Comparison of ENCODE assay signal across 9 cellular contexts in genomic region chrX:129981752-129982299, GRCh38. TPM values are rescaled to one million over a fixed set of nuclear protein-coding genes. Genes with fewer than 3 reads are reported as not detected.
DNase-seq lines count a peak whose midpoint lies in the region; TF ChIP-seq lines count a peak whose summit lies in the region.
"Had no signal": no experiment of that assay in that cellular context is flagged by ENCODE, and none has a peak within 500 bp of the region (broad histone marks: within the 10 kb centered on the region; RNA-seq: fewer than 3 reads in every experiment).

No MANE protein-coding gene starts in this region.

- POLR2A ChIA-PET in MCF 10A (lab: Yijun Ruan, JAX): interaction anchor here (0.9 to 1.0 kb wide), 2 partner anchors 56 to 57 kb away, joined by 3 read pairs; no protein-coding TSS in a partner anchor

- H3K4me1 ChIP-seq in mammary epithelial cell (ENCODE audit: insufficient read depth, low read length): peaks cover 3% of the 10 kb centered on the region
- H3K4me1 ChIP-seq in OCI-LY3 (ENCODE audit: low read length): peaks cover 6% of the 10 kb centered on the region; the same call in 1 of the 2 replicates
- H3K4me1 ChIP-seq in transverse colon: peaks cover 0 to 6% (median 2%) of the 10 kb centered on the region in 4 donors

- TF ChIP-seq POLR2A in transverse colon (IDR thresholded peaks at IDR 0.05): no peak

- no peak overlapping the region for H3K4me3 Mint-ChIP-seq in MCF 10A (ENCODE audit: unreplicated experiment)

- peaks cover 10% of the 10 kb centered on the region for H3K4me1 Mint-ChIP-seq in MCF 10A (ENCODE audit: insufficient read depth, unreplicated experiment)

- H3K4me3 ChIP-seq in mammary epithelial cell (replicated peaks in 1 of 3; ENCODE audit: insufficient read depth in 1 of 3, low read depth in 2 of 3, low read length in 3 of 3): peak overlapping the region in 2 of 3 experiments; percentile 47 to 55
- H3K4me3 ChIP-seq in OCI-LY3 (ENCODE audit: low read length): no peak overlapping the region
- H3K4me3 ChIP-seq in iPS-11a (ENCODE audit: low read depth, low read length): peak overlapping the region; percentile 8
- H3K4me3 ChIP-seq in transverse colon: peak overlapping the region in 1 of 4 donors; percentile 46

- no peak overlapping the region for H3K27ac ChIP-seq in mammary epithelial cell (ENCODE audit: insufficient read depth, low read depth, low read length)
- no peak overlapping the region for H3K27ac ChIP-seq in OCI-LY3 (ENCODE audit: low read length)
- H3K27ac ChIP-seq in transverse colon: peak overlapping the region in 2 of 4 donors; percentile 60 to 89
- H3K27ac ChIP-seq: neutrophil had no signal

- H3K36me3 Mint-ChIP-seq in MCF 10A (ENCODE audit: insufficient read depth, unreplicated experiment): peaks cover 6% of the 10 kb centered on the region

- no peak for TF ChIP-seq EP300 in transverse colon (IDR thresholded peaks at IDR 0.05; ENCODE audit: low read depth)

- dilution Hi-C loops in mammary epithelial cell (cut with HindIII; ENCODE audit: low sequenced_read_pairs): no loop called here

- H3K9ac ChIP-seq in mammary epithelial cell (ENCODE audit: insufficient read depth, low read length) (no peak overlapping the region), OCI-LY3 (ENCODE audit: low read length) (peak overlapping the region; percentile 79)

- no peaks in the 10 kb centered on the region for H3K79me2 ChIP-seq in mammary epithelial cell (ENCODE audit: insufficient read depth, low read length)
- H3K79me2 ChIP-seq in OCI-LY3 (ENCODE audit: low read length): peaks cover 17% of the 10 kb centered on the region

- TF ChIP-seq CTCF in mammary epithelial cell (conservative IDR thresholded peaks at IDR 0.05 in 1 of 2, IDR thresholded peaks at IDR 0.05 in 1 of 2; ENCODE audit: extremely low read depth in 1 of 2, insufficient read depth in 1 of 2, low read depth in 1 of 2, low read length in 2 of 2) (no peak), MCF 10A (IDR thresholded peaks at IDR 0.05; ENCODE audit: unreplicated experiment) (no peak), OCI-LY3 (IDR thresholded peaks at IDR 0.05; ENCODE audit: low read depth, low read length) (no peak), transverse colon (IDR thresholded peaks at IDR 0.05) (no peak)

- no peaks in the 10 kb centered on the region for H3K9me3 ChIP-seq in mammary epithelial cell (replicated peaks; ENCODE audit: insufficient read depth, low read length)
- no peaks in the 10 kb centered on the region for H3K9me3 ChIP-seq in OCI-LY3 (ENCODE audit: insufficient read depth, low read length)
- no peaks in the 10 kb centered on the region for H3K9me3 ChIP-seq in transverse colon
- H3K9me3 ChIP-seq: neutrophil had no signal

- H3K27me3 Mint-ChIP-seq in MCF 10A (ENCODE audit: insufficient read depth, unreplicated experiment): peaks cover 18% of the 10 kb centered on the region

- BruUV-seq in mammary epithelial cell (replicated peaks; lab: Mats Ljungman, UMichigan): no TSS peak
- BruUV-seq in MCF 10A (replicated peaks; lab: Mats Ljungman, UMichigan): no TSS peak

- H3K4me2 ChIP-seq in mammary epithelial cell (ENCODE audit: insufficient read depth, low read depth, low read length): peak overlapping the region; percentile 87
- peak overlapping the region; percentile 88; the same call in 1 of the 2 replicates for H3K4me2 ChIP-seq in OCI-LY3 (ENCODE audit: low read length)

- H3K9me3 Mint-ChIP-seq in MCF 10A (ENCODE audit: unreplicated experiment): no peaks in the 10 kb centered on the region

- no CpG with 5 or more reads among the region's 29 CpGs for WGBS in mammary epithelial cell (ENCODE audit: low coverage, missing lambda C conversion rate)
- WGBS in transverse colon (ENCODE audit: low coverage in 1 of 2), 2 donors: 33% methylated on average over 27 of the region's 29 CpGs; no CpG with 5 or more reads in 1 of the 2 donors

- no peaks in the 10 kb centered on the region for H3K27me3 ChIP-seq in mammary epithelial cell (ENCODE audit: insufficient read depth, low read length)
- no peaks in the 10 kb centered on the region for H3K27me3 ChIP-seq in OCI-LY3 (ENCODE audit: low read depth, low read length)
- no peaks in the 10 kb centered on the region for H3K27me3 ChIP-seq in transverse colon

- no peak overlapping the region for H3K27ac Mint-ChIP-seq in MCF 10A (ENCODE audit: low read depth, unreplicated experiment)

- peak overlapping the region; percentile 82 for H2AFZ ChIP-seq in mammary epithelial cell (ENCODE audit: low read depth, low read length)
- H2AFZ ChIP-seq in OCI-LY3 (ENCODE audit: low read depth, low read length): no peak overlapping the region

- in situ Hi-C loops in mammary epithelial cell (cut with MboI; ENCODE audit: low sequenced_read_pairs in 2 of 2) (no loop called here), transverse colon (cut with MboI; ENCODE audit: low pct_ligation_motif_present in 1 of 4, low pct_unique_long_range_greater_than_20kb in 1 of 4, low sequenced_read_pairs in 3 of 4) (no loop called here)

- intact Hi-C loops in mammary epithelial cell (cut with micrococcal nuclease): loop anchor here (5.0 kb wide), 1 partner anchor 50 kb away; no protein-coding TSS in a partner anchor
- intact Hi-C loops in MCF 10A (cut with micrococcal nuclease): loop anchor here (2.0 kb wide), 1 partner anchor 49 kb away; no protein-coding TSS in a partner anchor
- intact Hi-C loops in transverse colon (cut with DNase I; ENCODE audit: low total_unique reads): loop anchor here (10.0 kb wide), 1 partner anchor 47 kb away; no protein-coding TSS in a partner anchor

- DNase-seq in mammary epithelial cell (no peak), MCF 10A (ENCODE audit: unreplicated experiment) (no peak), transverse colon (peak; percentile 19), KG1 (lab: John Stamatoyannopoulos, UW) (no peak)
- DNase-seq in stimulated activated CD4-positive, alpha-beta T cell treated with anti-CD3 and anti-CD28 coated beads, Interleukin-4, amount 100 ng/mL, for 4 hours: no peak
- no peak for DNase-seq in activated CD4-positive, alpha-beta T cell treated with anti-CD3 and anti-CD28 coated beads for 1 hour

- H4K20me1 ChIP-seq in mammary epithelial cell (ENCODE audit: insufficient read depth, low read length): no peaks in the 10 kb centered on the region
- peaks cover 15% of the 10 kb centered on the region for H4K20me1 ChIP-seq in OCI-LY3 (ENCODE audit: insufficient read depth, low read length)

- H3K36me3 ChIP-seq in mammary epithelial cell (ENCODE audit: insufficient read depth, low read length) (no peaks in the 10 kb centered on the region), OCI-LY3 (replicated peaks; ENCODE audit: low read depth, low read length) (no peaks in the 10 kb centered on the region), transverse colon (no peaks in the 10 kb centered on the region)
- H3K36me3 ChIP-seq: neutrophil had no signal

- CTCF ChIA-PET in mammary epithelial cell (lab: Charles Lee; ENCODE audit: low non-redundant PET) (no interaction called here), MCF 10A (lab: Yijun Ruan, JAX) (no interaction called here)

RNA-seq across cellular contexts. Expression of gene BCORL1, which starts 0.6 kb away (rescaled TPM):
- total RNA-seq in mammary epithelial cell (1 to 10 TPM; 2.2 to 7.2 TPM), MCF 10A (2022) (2.9 and 5.1 TPM in 2 replicates), transverse colon (10 to 100 TPM in 1 of 4 donors, 1 to 10 TPM in 3; 5.6 to 11.6 (median 8.0) TPM)
- polyA plus RNA-seq in mammary epithelial cell: 1.1 TPM
- 13.1 TPM for polyA minus RNA-seq in mammary epithelial cell
